ENCODE assay signal across 12 cellular contexts in the genomic region with DNA sequence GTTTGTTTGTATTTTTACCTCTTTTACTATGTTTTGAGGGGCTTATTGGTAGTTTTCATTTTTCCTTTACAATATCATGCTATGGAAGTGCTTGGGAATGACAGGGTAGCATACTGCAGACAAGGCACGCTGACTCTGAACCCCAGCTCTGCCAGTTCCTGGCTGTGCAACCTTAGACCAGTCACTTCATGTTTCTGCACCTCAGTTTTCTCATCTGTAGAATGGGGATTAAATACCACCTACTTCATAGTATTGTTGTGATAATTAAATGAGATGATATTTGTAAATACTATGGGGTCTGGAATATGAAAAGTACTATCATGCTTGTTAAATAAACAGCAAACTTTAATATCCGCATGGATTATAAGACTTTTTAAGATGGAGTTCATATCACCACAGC. TPM values are rescaled to one million over a fixed set of nuclear protein-coding genes. Genes with fewer than 3 reads are reported as not detected.
"Had no signal": no experiment of that assay in that cellular context is flagged by ENCODE, and none has a peak within 500 bp of the region (broad histone marks: within the 10 kb centered on the region; RNA-seq: fewer than 3 reads in every experiment).

No MANE protein-coding gene starts in this region.

- DNase-seq: GM23248, GOT3, HFFc6, IMR-90, Karpas-422, KBM-7 had no signal

- H3K4me3 ChIP-seq: GM23248, HAP-1 had no signal

- H3K4me1 ChIP-seq: HAP-1 had no signal

- H3K4me2 ChIP-seq: KMS-11 had no signal

- H3K9me3 ChIP-seq: HAP-1 had no signal

- FAIRE-seq: H54 had no signal

- H3K36me3 ChIP-seq: HAP-1 had no signal

- H2AFZ ChIP-seq: GM23248 had no signal

- H3K9ac ChIP-seq: GM23248, KMS-11 had no signal

- H3K27ac Mint-ChIP-seq: HFFc6 had no signal

- ATAC-seq: HCT116 had no signal

- H3K27ac ChIP-seq: GM23248, HL-60, KMS-11 had no signal

- H3K4me3 Mint-ChIP-seq: HFFc6 had no signal

RNA-seq across cellular contexts. Expression of a gene that starts 35.4 kb away (rescaled TPM):
- total RNA-seq: GM23248, HFFc6, HT1080, IMR-90 had no signal
- polyA plus RNA-seq: GM23248, IMR-90 had no signal
